Comparison of ENCODE assay signal across 30 cellular contexts in the genomic region with DNA sequence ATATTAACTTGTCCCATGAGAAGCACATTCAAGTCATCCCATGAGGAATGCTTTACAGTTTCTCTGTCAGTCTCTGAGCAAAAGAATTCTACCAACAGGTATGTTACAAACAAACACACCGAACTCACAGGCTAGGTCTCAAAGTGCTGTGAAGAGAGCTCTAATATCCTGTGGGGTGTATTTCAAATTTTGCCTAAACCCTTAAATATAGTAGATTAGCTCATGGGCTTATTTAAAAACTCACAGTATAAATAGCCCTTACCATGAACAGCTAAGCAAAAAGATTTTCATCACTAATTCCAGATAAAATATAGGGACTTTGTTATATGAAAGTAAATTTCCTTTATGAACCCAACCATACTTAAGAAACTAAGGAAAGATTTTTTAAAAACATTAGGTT.
"Had no signal": no experiment of that assay in that cellular context is flagged by ENCODE, and none has a peak within 500 bp of the region (broad histone marks: within the 10 kb centered on the region; RNA-seq: fewer than 3 reads in every experiment).

No MANE protein-coding gene starts in this region.

- H3K79me2 ChIP-seq: parathyroid adenoma had no signal

- H3K4me3 ChIP-seq: dorsolateral prefrontal cortex, esophagus squamous epithelium, lung, sigmoid colon, skin epidermis, spleen, testis, tibial nerve, upper lobe of left lung had no signal

- H3K4me1 ChIP-seq: testis had no signal

- H3K36me3 ChIP-seq: esophagus squamous epithelium, sigmoid colon, spleen, tibial nerve, upper lobe of left lung had no signal

- H3K4me3 Mint-ChIP-seq: immature natural killer cell; memory B cell; naive B cell; natural killer cell treated with Interleukin-12 subunit alpha and Interleukin-12 subunit beta and Interleukin-15 and Interleukin-18, amount 100 ng/mL, for 72 hours; neural crest cell; stimulated activated memory B cell treated with anti-CD40 and anti-IgM and Interleukin-4, amounts not matched to agents 10 μg/mL and 1 μg/mL and 100 μg/mL, for 72 hours had no signal

- H3K36me3 Mint-ChIP-seq: immature natural killer cell; memory B cell; naive B cell; natural killer cell treated with Interleukin-12 subunit alpha and Interleukin-12 subunit beta and Interleukin-15 and Interleukin-18, amount 100 ng/mL, for 72 hours; stimulated activated memory B cell treated with anti-CD40 and anti-IgM and Interleukin-4, amounts not matched to agents 10 μg/mL and 1 μg/mL and 100 μg/mL, for 72 hours had no signal

- H3K9me3 ChIP-seq: esophagus squamous epithelium, sigmoid colon, spleen, testis, tibial nerve, upper lobe of left lung had no signal

- DNase-seq: cerebellar nuclear complex; cortex of kidney; dorsolateral prefrontal cortex; effector CD4-positive, alpha-beta T cell; erythroblast; esophagus squamous epithelium; foreskin melanocyte; hypothalamus; immature natural killer cell; islet precursor cell; kidney glomerular epithelial cell; naive B cell; right cardiac atrium; sigmoid colon; spleen; stimulated activated CD4-positive, alpha-beta T cell treated with anti-CD3 and anti-CD28 coated beads, Interleukin-4, amount 100 ng/mL, for 4 hours; stimulated activated naive CD8-positive, alpha-beta T cell treated with anti-CD3 and anti-CD28 coated beads, Interleukin-15, Interleukin-2, amounts not matched to agents 100 U/mL and 50 U/mL, for 24 hours; substantia nigra; testis; upper lobe of left lung had no signal

- H3K27me3 ChIP-seq: dorsolateral prefrontal cortex, esophagus squamous epithelium, sigmoid colon, spleen, testis, tibial nerve, upper lobe of left lung had no signal

- H3K27ac Mint-ChIP-seq: immature natural killer cell; memory B cell; naive B cell; natural killer cell treated with Interleukin-12 subunit alpha and Interleukin-12 subunit beta and Interleukin-15 and Interleukin-18, amount 100 ng/mL, for 72 hours; progenitor cell of endocrine pancreas; stimulated activated memory B cell treated with anti-CD40 and anti-IgM and Interleukin-4, amounts not matched to agents 10 μg/mL and 1 μg/mL and 100 μg/mL, for 72 hours had no signal

- H3K27me3 Mint-ChIP-seq: progenitor cell of endocrine pancreas had no signal

- H3K27ac ChIP-seq: dorsolateral prefrontal cortex, esophagus squamous epithelium, parathyroid adenoma, skin epidermis, spleen, testis, tibial nerve, upper lobe of left lung had no signal

- H3K9me3 Mint-ChIP-seq: memory B cell; natural killer cell treated with Interleukin-12 subunit alpha and Interleukin-12 subunit beta and Interleukin-15 and Interleukin-18, amount 100 ng/mL, for 72 hours; stimulated activated memory B cell treated with anti-CD40 and anti-IgM and Interleukin-4, amounts not matched to agents 10 μg/mL and 1 μg/mL and 100 μg/mL, for 72 hours had no signal

- ATAC-seq: natural killer cell treated with Interleukin-12 subunit alpha and Interleukin-12 subunit beta and Interleukin-15 and Interleukin-18, amount 100 ng/mL, for 72 hours; right cardiac atrium; stimulated activated memory B cell treated with anti-CD40 and anti-IgM and Interleukin-4, amounts not matched to agents 10 μg/mL and 1 μg/mL and 100 μg/mL, for 72 hours; stimulated activated naive CD8-positive, alpha-beta T cell treated with anti-CD3 and anti-CD28 coated beads, Interleukin-15, Interleukin-2, amounts not matched to agents 100 U/mL and 50 U/mL, for 24 hours had no signal

- FAIRE-seq: urothelium cell line had no signal

- H2AFZ ChIP-seq: parathyroid adenoma had no signal

- H3K4me1 Mint-ChIP-seq: immature natural killer cell; memory B cell; naive B cell; stimulated activated memory B cell treated with anti-CD40 and anti-IgM and Interleukin-4, amounts not matched to agents 10 μg/mL and 1 μg/mL and 100 μg/mL, for 72 hours had no signal

- H3K9ac ChIP-seq: parathyroid adenoma had no signal
